Comparison of ENCODE assay signal across 13 cellular contexts in the genomic region with DNA sequence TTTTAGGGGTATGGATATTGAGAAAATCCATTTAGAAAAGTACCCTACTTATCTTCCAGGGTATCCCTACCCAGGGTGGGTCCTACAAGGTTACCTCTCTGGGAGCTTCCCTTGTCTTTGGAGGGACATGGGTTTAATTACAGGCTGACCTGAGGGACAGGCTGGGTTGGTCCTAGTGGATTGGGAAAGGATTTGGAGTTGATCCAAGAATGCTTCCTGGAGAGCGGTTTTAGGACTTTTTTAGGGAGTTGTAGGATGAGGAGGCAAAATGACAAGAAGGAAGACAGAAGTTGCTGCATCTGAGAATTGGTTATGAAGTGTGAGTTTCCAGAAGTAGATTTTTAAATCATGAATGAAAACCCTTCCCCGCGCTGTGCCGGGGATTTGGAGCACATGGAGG.
"Had no signal": no experiment of that assay in that cellular context is flagged by ENCODE, and none has a peak within 500 bp of the region (broad histone marks: within the 10 kb centered on the region; RNA-seq: fewer than 3 reads in every experiment).

No MANE protein-coding gene starts in this region.

- H3K27me3 Mint-ChIP-seq: activated CD4-positive, alpha-beta T cell treated with anti-CD3 and anti-CD28 coated beads, Interleukin-2, amount 10 ng/mL, durations not matched to agents 7 days and 5 days; activated naive CD8-positive, alpha-beta T cell treated with anti-CD3 and anti-CD28 coated beads, Interleukin-2, amount 10 ng/mL, durations not matched to agents 7 days and 5 days had no signal

- H3K36me3 ChIP-seq: lower lobe of right lung, thoracic aorta had no signal

- H3K9me3 Mint-ChIP-seq: activated CD4-positive, alpha-beta T cell treated with anti-CD3 and anti-CD28 coated beads, Interleukin-2, amount 10 ng/mL, durations not matched to agents 7 days and 5 days; activated naive CD8-positive, alpha-beta T cell treated with anti-CD3 and anti-CD28 coated beads, Interleukin-2, amount 10 ng/mL, durations not matched to agents 7 days and 5 days had no signal

- ATAC-seq: lower lobe of right lung had no signal

- H3K27ac Mint-ChIP-seq: activated CD4-positive, alpha-beta T cell treated with anti-CD3 and anti-CD28 coated beads, Interleukin-2, amount 10 ng/mL, durations not matched to agents 7 days and 5 days; activated naive CD8-positive, alpha-beta T cell treated with anti-CD3 and anti-CD28 coated beads, Interleukin-2, amount 10 ng/mL, durations not matched to agents 7 days and 5 days had no signal

- H3K4me3 Mint-ChIP-seq: activated CD4-positive, alpha-beta T cell treated with anti-CD3 and anti-CD28 coated beads, Interleukin-2, amount 10 ng/mL, durations not matched to agents 7 days and 5 days; activated naive CD8-positive, alpha-beta T cell treated with anti-CD3 and anti-CD28 coated beads, Interleukin-2, amount 10 ng/mL, durations not matched to agents 7 days and 5 days had no signal

- DNase-seq: activated CD4-positive, alpha-beta T cell treated with anti-CD3 and anti-CD28 coated beads, Interleukin-2, amount 10 ng/mL, durations not matched to agents 7 days and 5 days; activated CD4-positive, CD25-positive, alpha-beta regulatory T cell; activated effector memory CD4-positive, alpha-beta T cell treated with Interleukin-2 at 50 U/mL for 16 hours; activated naive CD8-positive, alpha-beta T cell treated with anti-CD3 and anti-CD28 coated beads, Interleukin-2, amount 10 ng/mL, durations not matched to agents 7 days and 5 days; lower lobe of right lung; midbrain; retina; stimulated activated CD4-positive, alpha-beta T cell treated with anti-CD3 and anti-CD28 coated beads, Interleukin-4, amount 100 ng/mL, for 1 hour; stimulated activated CD8-positive, alpha-beta memory T cell treated with anti-CD3 and anti-CD28 coated beads, Interleukin-4, amount 100 ng/mL, for 48 hours; stimulated activated naive CD8-positive, alpha-beta T cell treated with anti-CD3 and anti-CD28 coated beads, Interleukin-15, Interleukin-2, amounts not matched to agents 100 U/mL and 50 U/mL, for 24 hours; T-helper 2 cell had no signal

- H3K9me3 ChIP-seq: lower lobe of right lung, neutrophil, thoracic aorta had no signal

- H3K4me3 ChIP-seq: lower lobe of right lung, thoracic aorta had no signal

- H3K27ac ChIP-seq: lower lobe of right lung, neutrophil, thoracic aorta had no signal

- H3K27me3 ChIP-seq: neutrophil had no signal
